Comparison of ENCODE assay signal across 8 cellular contexts in genomic region chr4:40719008-40719623, GRCh38. TPM values are rescaled to one million over a fixed set of nuclear protein-coding genes. Genes with fewer than 3 reads are reported as not detected.
A peak's percentile ranks its signal among the peaks of the same experiment; 100 is the strongest.
DNase-seq lines count a peak whose midpoint lies in the region; ATAC-seq lines count a peak whose summit lies in the region.

No MANE protein-coding gene starts in this region.

- ATAC-seq in GM21786 (IDR thresholded peaks at IDR 0.05; ENCODE audit: unreplicated experiment): peak; percentile 67

- DNase-seq in NCI-H2171 treated with DMSO at 0.1 percent for 48 hours (lab: John Stamatoyannopoulos, UW) (peak; percentile 37), NCI-H2171 (lab: John Stamatoyannopoulos, UW) (no peak), LHCN-M2 (ENCODE audit: low read depth) (peak; percentile 33), SHP77 (lab: John Stamatoyannopoulos, UW) (peak; percentile 14 to 33), germinal center (ENCODE audit: low spot score) (peak; percentile 14), stromal cell of bone marrow (ENCODE audit: low read depth) (peak; percentile 38), C1 segment of cervical spinal cord (lab: John Stamatoyannopoulos, UW) (no peak)

RNA-seq across cellular contexts. Expression of gene NSUN7, which starts 30.6 kb away (rescaled TPM):
- total RNA-seq in LHCN-M2 (2014; rRNA removed): not detected in 2 replicates
- polyA plus RNA-seq in LHCN-M2 (2012): 0.06 TPM

Comparison
In these comparisons a context has a peak if more than half of its experiments do, and no peak if none do; other contexts are left out.
1. DNase-seq: peak in NCI-H2171 treated with DMSO at 0.1 percent for 48 hours (single experiment), LHCN-M2 (single experiment), SHP77 (2 of 2), germinal center (single experiment) and stromal cell of bone marrow (single experiment); none in NCI-H2171 (single experiment) and C1 segment of cervical spinal cord (0 of 14).